Comparison of ENCODE assay signal across 17 cellular contexts in the genomic region with DNA sequence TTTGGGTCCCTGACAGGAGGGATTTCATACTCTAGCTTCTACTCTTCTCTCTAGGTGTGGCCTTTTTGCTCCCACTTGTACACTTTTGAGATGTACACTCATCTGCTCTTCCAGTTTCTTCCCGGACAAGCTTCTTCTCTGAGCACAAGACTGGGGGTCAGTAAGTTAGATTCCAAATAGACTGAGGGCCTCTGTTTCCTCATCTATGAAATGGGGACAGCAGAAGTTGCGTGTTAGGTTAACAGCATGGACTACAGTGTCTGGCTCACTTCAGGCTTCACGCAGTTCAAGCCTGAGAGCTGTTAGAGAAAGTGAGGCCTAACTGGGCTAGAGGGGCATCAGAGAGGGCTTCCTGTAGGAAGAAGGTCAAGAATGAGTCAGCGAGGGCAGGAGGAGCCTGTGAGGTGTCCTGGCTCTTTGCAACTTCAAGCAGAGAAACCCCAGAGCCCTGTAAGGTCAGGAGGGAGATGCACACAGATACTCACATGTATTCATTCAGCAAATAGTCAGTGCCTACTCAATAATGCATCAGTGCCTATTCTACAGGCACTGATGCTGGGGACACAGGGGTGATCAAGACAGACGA. TPM values are rescaled to one million over a fixed set of nuclear protein-coding genes. Genes with fewer than 3 reads are reported as not detected.
"Had no signal": no experiment of that assay in that cellular context is flagged by ENCODE, and none has a peak within 500 bp of the region (broad histone marks: within the 10 kb centered on the region; RNA-seq: fewer than 3 reads in every experiment).

No MANE protein-coding gene starts in this region.

- DNase-seq: activated CD4-positive, alpha-beta T cell treated with anti-CD3 and anti-CD28 coated beads, Interleukin-2, amount 50 U/mL, for 1 hour; activated naive CD4-positive, alpha-beta T cell; aorta; effector memory CD8-positive, alpha-beta T cell; hippocampal formation; left ventricle myocardium inferior; psoas muscle; right cardiac atrium; upper lobe of right lung had no signal

- H3K4me3 Mint-ChIP-seq: effector memory CD8-positive, alpha-beta T cell had no signal

- H3K27ac Mint-ChIP-seq: effector memory CD8-positive, alpha-beta T cell had no signal

- H3K27ac ChIP-seq: breast epithelium, left ventricle myocardium inferior, psoas muscle, skin epidermis, upper lobe of right lung had no signal

- H3K9me3 Mint-ChIP-seq: effector memory CD8-positive, alpha-beta T cell had no signal

- ATAC-seq: activated CD4-positive, CD25-positive, alpha-beta regulatory T cell treated with anti-CD3 and anti-CD28 coated beads, Interleukin-2, amount 50 U/mL, for 24 hours; effector memory CD8-positive, alpha-beta T cell; psoas muscle; upper lobe of right lung had no signal

RNA-seq across cellular contexts. Expression of a gene that starts 20.6 kb away (rescaled TPM):
- total RNA-seq: aorta; breast epithelium; dermis microvascular lymphatic vessel endothelial cell; glomerular endothelial cell; left ventricle myocardium inferior; osteocyte; right cardiac atrium; T-helper 1 cell treated with Interleukin-12 subunit alpha and Interleukin-12 subunit beta and Interleukin-4 antibody, amounts not matched to agents 30 ng/mL and 1 ng/mL, for 36 hours had no signal

RNA-seq across cellular contexts. Expression of a gene that starts 21.7 kb away (rescaled TPM):
- total RNA-seq: chondrocyte; osteocyte; T-helper 1 cell treated with Interleukin-12 subunit alpha and Interleukin-12 subunit beta and Interleukin-4 antibody, amounts not matched to agents 30 ng/mL and 1 ng/mL, for 36 hours had no signal
